1 cellular context compared by ENCODE assay signal in genomic region chr6:134443009-134443408, GRCh38.
TF ChIP-seq lines count a peak whose summit lies in the region.

No MANE protein-coding gene starts in this region.

TF ChIP-seq in H1, 55 proteins besides CTCF, POLR2A, EP300 and RAD21 (continued from another document):
- TF ChIP-seq SIN3A (conservative IDR thresholded peaks at IDR 0.05 in 1 of 2, IDR thresholded peaks at IDR 0.05 in 1 of 2; ENCODE audit: low read depth in 1 of 2, low read length in 2 of 2) (no peak), GTF2F1 (IDR thresholded peaks at IDR 0.05; ENCODE audit: borderline replicate concordance, low read depth, low read length) (no peak), BCL11A (IDR thresholded peaks at IDR 0.05; ENCODE audit: low read depth in 2 of 2, low read length in 2 of 2) (no peak), MAX (IDR thresholded peaks at IDR 0.05) (no peak), E2F6 (IDR thresholded peaks at IDR 0.05) (no peak)
TF ChIP-seq in H1: peak in this region for 0.
